9 cellular contexts compared by ENCODE assay signal in genomic region chr1:178536844-178537371, GRCh38. TPM values are rescaled to one million over a fixed set of nuclear protein-coding genes. Genes with fewer than 3 reads are reported as not detected.
DNase-seq lines count a peak whose midpoint lies in the region; ATAC-seq lines count a peak whose summit lies in the region.
"Had no signal": no experiment of that assay in that cellular context is flagged by ENCODE, and none has a peak within 500 bp of the region (broad histone marks: within the 10 kb centered on the region; RNA-seq: fewer than 3 reads in every experiment).

No MANE protein-coding gene starts in this region.

- peaks cover 1% of the 10 kb centered on the region for H3K4me1 Mint-ChIP-seq in activated CD4-positive, alpha-beta T cell treated with anti-CD3 and anti-CD28 coated beads, Interleukin-2, amount 10 ng/mL, durations not matched to agents 7 days and 5 days

- H3K9me3 Mint-ChIP-seq in activated CD4-positive, alpha-beta T cell treated with anti-CD3 and anti-CD28 coated beads, Interleukin-2, amount 10 ng/mL, durations not matched to agents 7 days and 5 days: no peaks in the 10 kb centered on the region

- intact Hi-C loops in Right ventricle myocardium superior (cut with DNase I): no loop called here

- ATAC-seq in Right ventricle myocardium superior (ENCODE audit: poor library complexity) (peak; percentile 86), HG03442 (IDR thresholded peaks at IDR 0.05; ENCODE audit: unreplicated experiment) (no peak)

- CTCF ChIA-PET in activated CD4-positive, alpha-beta T cell treated with anti-CD3 and anti-CD28 coated beads, Interleukin-2, amount 10 ng/mL, durations not matched to agents 7 days and 5 days (lab: Charles Lee): interaction anchor here (1.3 kb wide), 1 partner anchor 216 kb away, joined by 3 read pairs; no protein-coding TSS in a partner anchor

- no peaks in the 10 kb centered on the region for H3K27me3 Mint-ChIP-seq in activated CD4-positive, alpha-beta T cell treated with anti-CD3 and anti-CD28 coated beads, Interleukin-2, amount 10 ng/mL, durations not matched to agents 7 days and 5 days

- no peak overlapping the region for H3K27ac Mint-ChIP-seq in activated CD4-positive, alpha-beta T cell treated with anti-CD3 and anti-CD28 coated beads, Interleukin-2, amount 10 ng/mL, durations not matched to agents 7 days and 5 days

- DNase-seq in Daoy (ENCODE audit: low read depth) (peak; percentile 93), T1000 (lab: John Stamatoyannopoulos, UW) (peak; percentile 68), Right ventricle myocardium superior (peak; percentile 80), renal cortical epithelial cell (ENCODE audit: low read depth) (peak; percentile 79)
- no peak for DNase-seq in stimulated activated naive CD4-positive, alpha-beta T cell (lab: John Stamatoyannopoulos, UW)
- DNase-seq in stimulated activated CD4-positive, alpha-beta T cell treated with anti-CD3 and anti-CD28 coated beads, Interleukin-2, amount 100 ng/mL, for 24 hours: no peak
- no peak for DNase-seq in activated CD4-positive, alpha-beta T cell treated with anti-CD3 and anti-CD28 coated beads, Interleukin-2, amount 10 ng/mL, durations not matched to agents 7 days and 5 days

- no peak overlapping the region for H3K4me3 Mint-ChIP-seq in activated CD4-positive, alpha-beta T cell treated with anti-CD3 and anti-CD28 coated beads, Interleukin-2, amount 10 ng/mL, durations not matched to agents 7 days and 5 days

- H3K36me3 Mint-ChIP-seq in activated CD4-positive, alpha-beta T cell treated with anti-CD3 and anti-CD28 coated beads, Interleukin-2, amount 10 ng/mL, durations not matched to agents 7 days and 5 days (ENCODE audit: low read depth): no peaks in the 10 kb centered on the region

- POLR2A ChIA-PET in activated CD4-positive, alpha-beta T cell treated with anti-CD3 and anti-CD28 coated beads, Interleukin-2, amount 10 ng/mL, durations not matched to agents 7 days and 5 days (lab: Charles Lee): no interaction called here

RNA-seq across cellular contexts. Expression of gene TEX35, which starts 24.0 kb away (rescaled TPM):
- total RNA-seq in Daoy (2014; rRNA removed; shearing (Covaris generic)): not detected in 2 replicates
- total RNA-seq in Right ventricle myocardium superior (0.40 TPM), renal cortical epithelial cell (not detected in 2 replicates)
- total RNA-seq in activated CD4-positive, alpha-beta T cell treated with anti-CD3 and anti-CD28 coated beads, Interleukin-2, amount 10 ng/mL, durations not matched to agents 7 days and 5 days: not detected
- total RNA-seq: frontal cortex had no signal

RNA-seq across cellular contexts. Expression of gene CLEC20A, which starts 40.1 kb away (rescaled TPM):
- total RNA-seq in Daoy (2014; rRNA removed; shearing (Covaris generic)): not detected in 2 replicates
- total RNA-seq in Right ventricle myocardium superior (not detected), renal cortical epithelial cell (not detected in 2 replicates)
- not detected for total RNA-seq in activated CD4-positive, alpha-beta T cell treated with anti-CD3 and anti-CD28 coated beads, Interleukin-2, amount 10 ng/mL, durations not matched to agents 7 days and 5 days
- total RNA-seq: frontal cortex had no signal

Comparison
In these comparisons a context has a peak if more than half of its experiments do, and no peak if none do; other contexts are left out.
1. DNase-seq: peak in Daoy (single experiment), T1000 (single experiment), Right ventricle myocardium superior (single experiment) and renal cortical epithelial cell (single experiment); none in stimulated activated naive CD4-positive, alpha-beta T cell (0 of 6), stimulated activated CD4-positive, alpha-beta T cell treated with anti-CD3 and anti-CD28 coated beads, Interleukin-2, amount 100 ng/mL, for 24 hours (0 of 2) and activated CD4-positive, alpha-beta T cell treated with anti-CD3 and anti-CD28 coated beads, Interleukin-2, amount 10 ng/mL, durations not matched to agents 7 days and 5 days (single experiment).